Comparison of ENCODE assay signal across 21 cellular contexts in genomic region chr10:3000063-3000462, GRCh38.
DNase-seq lines count a peak whose midpoint lies in the region; ATAC-seq and TF ChIP-seq lines count a peak whose summit lies in the region.
"Had no signal": no experiment of that assay in that cellular context is flagged by ENCODE, and none has a peak within 500 bp of the region (broad histone marks: within the 10 kb centered on the region; RNA-seq: fewer than 3 reads in every experiment).

No MANE protein-coding gene starts in this region.

- H3K27ac Mint-ChIP-seq in stimulated activated naive CD8-positive, alpha-beta T cell treated with anti-CD3 and anti-CD28 coated beads, Interleukin-15, amount 100 ng/mL, for 72 hours: peak overlapping the region in 1 of 2 donors; percentile 6

- no peak for TF ChIP-seq CTCF in gastrocnemius medialis (IDR thresholded peaks at IDR 0.05 in 4 of 5, conservative IDR thresholded peaks at IDR 0.05 in 1 of 5)
- no peak for TF ChIP-seq CTCF in lower lobe of right lung (IDR thresholded peaks at IDR 0.05)

- intact Hi-C loops in gastrocnemius medialis (cut with DNase I; ENCODE audit: low total_unique reads): no loop called here
- intact Hi-C loops in lower lobe of right lung (cut with DNase I): no loop called here

- DNase-seq in NCI-H146 (lab: John Stamatoyannopoulos, UW) (peak; percentile 20), NCI-H146 treated with DMSO at 0.1 percent for 48 hours (lab: John Stamatoyannopoulos, UW; ENCODE audit: unreplicated experiment) (no peak), NCI-H774 (lab: John Stamatoyannopoulos, UW) (peak; percentile 16), foreskin melanocyte (peak; percentile 62), gastrocnemius medialis (no peak), lower lobe of right lung (no peak)
- no peak for DNase-seq in stimulated activated naive CD8-positive, alpha-beta T cell treated with anti-CD3 and anti-CD28 coated beads, Interleukin-15, amount 100 ng/mL, for 72 hours
- DNase-seq: DMS79 treated with DMSO at 0.1 percent for 48 hours, HCEC 1CT, NCI-H1048, NCI-H1436 treated with DMSO at 0.1 percent for 48 hours, NCI-H226, NCI-H526 treated with DMSO at 0.1 percent for 48 hours, Peyer's patch, Right ventricle myocardium superior, T-helper 1 cell had no signal

- no peak overlapping the region for H3K4me3 ChIP-seq in gastrocnemius medialis
- H3K4me3 ChIP-seq in lower lobe of right lung: no peak overlapping the region
- H3K4me3 ChIP-seq: BLaER1 treated with 17β-estradiol and CSF1 and Interleukin-3, amounts not matched to agents 10 nM and 100 nM; Peyer's patch had no signal

- H3K9me3 ChIP-seq in gastrocnemius medialis (no peaks in the 10 kb centered on the region), lower lobe of right lung (no peaks in the 10 kb centered on the region)
- H3K9me3 ChIP-seq: BLaER1 treated with 17β-estradiol and CSF1 and Interleukin-3, amounts not matched to agents 10 nM and 100 nM; Peyer's patch had no signal

- no peaks in the 10 kb centered on the region for H3K4me1 ChIP-seq in gastrocnemius medialis
- no peaks in the 10 kb centered on the region for H3K4me1 ChIP-seq in lower lobe of right lung
- H3K4me1 ChIP-seq: BLaER1 treated with 17β-estradiol and CSF1 and Interleukin-3, amounts not matched to agents 10 nM and 100 nM; Peyer's patch had no signal

- in situ Hi-C loops in gastrocnemius medialis (cut with MboI; ENCODE audit: low sequenced_read_pairs in 4 of 4): no loop called here

- H3K27ac ChIP-seq in gastrocnemius medialis (no peak overlapping the region), lower lobe of right lung (no peak overlapping the region)
- H3K27ac ChIP-seq: BLaER1 treated with 17β-estradiol and CSF1 and Interleukin-3, amounts not matched to agents 10 nM and 100 nM; KMS-11; Peyer's patch had no signal

- H3K4me1 Mint-ChIP-seq in stimulated activated naive CD8-positive, alpha-beta T cell treated with anti-CD3 and anti-CD28 coated beads, Interleukin-15, amount 100 ng/mL, for 72 hours: peaks cover 6% of the 10 kb centered on the region

- ATAC-seq in GM18873 (IDR thresholded peaks at IDR 0.05; ENCODE audit: low FRiP score, unreplicated experiment): no peak
- ATAC-seq in gastrocnemius medialis: no peak
- no peak for ATAC-seq in stimulated activated naive CD8-positive, alpha-beta T cell treated with anti-CD3 and anti-CD28 coated beads, Interleukin-15, amount 100 ng/mL, for 72 hours
- ATAC-seq in lower lobe of right lung: no peak
- ATAC-seq: HepG2, SK-N-SH treated with all-trans-retinoic acid at 6 μM for 48 hours had no signal

- no peaks in the 10 kb centered on the region for H3K9me3 Mint-ChIP-seq in stimulated activated naive CD8-positive, alpha-beta T cell treated with anti-CD3 and anti-CD28 coated beads, Interleukin-15, amount 100 ng/mL, for 72 hours

- no peak for TF ChIP-seq POLR2A in gastrocnemius medialis (IDR thresholded peaks at IDR 0.05)

- H3K36me3 ChIP-seq in gastrocnemius medialis (no peaks in the 10 kb centered on the region), lower lobe of right lung (no peaks in the 10 kb centered on the region)
- H3K36me3 ChIP-seq: BLaER1 treated with 17β-estradiol and CSF1 and Interleukin-3, amounts not matched to agents 10 nM and 100 nM; Peyer's patch had no signal

- H3K27me3 ChIP-seq in gastrocnemius medialis (no peaks in the 10 kb centered on the region), lower lobe of right lung (ENCODE audit: low read depth) (no peaks in the 10 kb centered on the region)
- H3K27me3 ChIP-seq: BLaER1 treated with 17β-estradiol and CSF1 and Interleukin-3, amounts not matched to agents 10 nM and 100 nM; Peyer's patch had no signal

- no peak overlapping the region for H3K4me3 Mint-ChIP-seq in stimulated activated naive CD8-positive, alpha-beta T cell treated with anti-CD3 and anti-CD28 coated beads, Interleukin-15, amount 100 ng/mL, for 72 hours

- peaks cover 21% of the 10 kb centered on the region for H3K27me3 Mint-ChIP-seq in stimulated activated naive CD8-positive, alpha-beta T cell treated with anti-CD3 and anti-CD28 coated beads, Interleukin-15, amount 100 ng/mL, for 72 hours

Comparison
In these comparisons a context has a peak if more than half of its experiments do, and no peak if none do; other contexts are left out.
1. DNase-seq: peak in NCI-H146 (single experiment), NCI-H774 (single experiment) and foreskin melanocyte (single experiment); none in NCI-H146 treated with DMSO at 0.1 percent for 48 hours (single experiment), gastrocnemius medialis (0 of 2), stimulated activated naive CD8-positive, alpha-beta T cell treated with anti-CD3 and anti-CD28 coated beads, Interleukin-15, amount 100 ng/mL, for 72 hours (0 of 2) and lower lobe of right lung (single experiment).